Comparison of ENCODE assay signal across 32 cellular contexts in genomic region chr10:88804083-88804812, GRCh38. TPM values are rescaled to one million over a fixed set of nuclear protein-coding genes. Genes with fewer than 3 reads are reported as not detected.
"Had no signal": no experiment of that assay in that cellular context is flagged by ENCODE, and none has a peak within 500 bp of the region (broad histone marks: within the 10 kb centered on the region; RNA-seq: fewer than 3 reads in every experiment).

No MANE protein-coding gene starts in this region.

- H3K9me3 ChIP-seq: body of pancreas, pancreas, stomach, transverse colon, uterus had no signal

- H3K27ac Mint-ChIP-seq: activated CD8-positive, alpha-beta T cell treated with anti-CD3 and anti-CD28 coated beads, Interleukin-2, amount 10 ng/mL, durations not matched to agents 7 days and 5 days; activated naive CD4-positive, alpha-beta T cell treated with anti-CD3 and anti-CD28 coated beads, Interleukin-2, amount 50 U/mL, for 24 hours; activated T-helper 1 cell treated with anti-CD3 and anti-CD28 coated beads, Interleukin-12 subunit alpha, Interleukin-12 subunit beta, Interleukin-2, Interleukin-4 antibody, amounts not matched to agents 30 ng/mL and 10 ng/mL and 1 ng/mL, durations not matched to agents 14 hours and 24 hours and 36 hours; dendritic cell treated with granulocyte-macrophage colony-stimulating factor and Interleukin-4, amounts not matched to agents 40 ng/mL and 50 ng/mL, for 4 days; memory B cell; nephron; stimulated activated memory B cell treated with anti-CD40 and anti-IgM and Interleukin-4, amounts not matched to agents 10 μg/mL and 1 μg/mL and 100 μg/mL, for 72 hours; T-helper 17 cell had no signal

- H3K9me3 Mint-ChIP-seq: activated naive CD4-positive, alpha-beta T cell treated with anti-CD3 and anti-CD28 coated beads, Interleukin-2, amount 50 U/mL, for 24 hours; activated T-helper 1 cell treated with anti-CD3 and anti-CD28 coated beads, Interleukin-12 subunit alpha, Interleukin-12 subunit beta, Interleukin-2, Interleukin-4 antibody, amounts not matched to agents 30 ng/mL and 10 ng/mL and 1 ng/mL, durations not matched to agents 14 hours and 24 hours and 36 hours; dendritic cell treated with granulocyte-macrophage colony-stimulating factor and Interleukin-4, amounts not matched to agents 40 ng/mL and 50 ng/mL, for 4 days; memory B cell; nephron; stimulated activated memory B cell treated with anti-CD40 and anti-IgM and Interleukin-4, amounts not matched to agents 10 μg/mL and 1 μg/mL and 100 μg/mL, for 72 hours had no signal

- FAIRE-seq: frontal cortex, pancreas had no signal

- ATAC-seq: activated CD8-positive, alpha-beta T cell treated with anti-CD3 and anti-CD28 coated beads, Interleukin-2, amount 10 ng/mL, durations not matched to agents 7 days and 5 days; body of pancreas; left colon; pancreas; right cardiac atrium; stimulated activated memory B cell treated with anti-CD40 and anti-IgM and Interleukin-4, amounts not matched to agents 10 μg/mL and 1 μg/mL and 100 μg/mL, for 72 hours; T-helper 17 cell had no signal

- H3K27me3 Mint-ChIP-seq: activated naive CD4-positive, alpha-beta T cell treated with anti-CD3 and anti-CD28 coated beads, Interleukin-2, amount 50 U/mL, for 24 hours; memory B cell; stimulated activated memory B cell treated with anti-CD40 and anti-IgM and Interleukin-4, amounts not matched to agents 10 μg/mL and 1 μg/mL and 100 μg/mL, for 72 hours; T-helper 17 cell had no signal

- H3K27ac ChIP-seq: body of pancreas, hepatocyte, pancreas, stomach, transverse colon, uterus, VCaP had no signal

- DNase-seq: activated CD4-positive, alpha-beta T cell treated with anti-CD3 and anti-CD28 coated beads, Interleukin-2, amount 50 U/mL, for 1 hour; activated CD4-positive, CD25-positive, alpha-beta regulatory T cell treated with anti-CD3 and anti-CD28 coated beads, Interleukin-2, amount 50 U/mL, for 72 hours; activated CD8-positive, alpha-beta T cell treated with anti-CD3 and anti-CD28 coated beads, Interleukin-2, amount 10 ng/mL, durations not matched to agents 7 days and 5 days; activated gamma-delta T cell; anterior cingulate cortex; body of pancreas; effector CD4-positive, alpha-beta T cell; glutamatergic neuron; islet precursor cell; left colon; pancreas; right cardiac atrium; stimulated activated CD4-positive, alpha-beta T cell treated with anti-CD3 and anti-CD28 coated beads, Interleukin-2, amount 100 ng/mL, for 24 hours; stomach; T-helper 17 cell; transverse colon; uterus had no signal

- H3K4me1 Mint-ChIP-seq: memory B cell; nephron; stimulated activated memory B cell treated with anti-CD40 and anti-IgM and Interleukin-4, amounts not matched to agents 10 μg/mL and 1 μg/mL and 100 μg/mL, for 72 hours had no signal

- H3K4me3 Mint-ChIP-seq: activated CD8-positive, alpha-beta T cell treated with anti-CD3 and anti-CD28 coated beads, Interleukin-2, amount 10 ng/mL, durations not matched to agents 7 days and 5 days; activated naive CD4-positive, alpha-beta T cell treated with anti-CD3 and anti-CD28 coated beads, Interleukin-2, amount 50 U/mL, for 24 hours; activated T-helper 1 cell treated with anti-CD3 and anti-CD28 coated beads, Interleukin-12 subunit alpha, Interleukin-12 subunit beta, Interleukin-2, Interleukin-4 antibody, amounts not matched to agents 30 ng/mL and 10 ng/mL and 1 ng/mL, durations not matched to agents 14 hours and 24 hours and 36 hours; dendritic cell treated with granulocyte-macrophage colony-stimulating factor and Interleukin-4, amounts not matched to agents 40 ng/mL and 50 ng/mL, for 4 days; memory B cell; nephron; stimulated activated memory B cell treated with anti-CD40 and anti-IgM and Interleukin-4, amounts not matched to agents 10 μg/mL and 1 μg/mL and 100 μg/mL, for 72 hours; T-helper 17 cell had no signal

- H3K36me3 ChIP-seq: pancreas, stomach, transverse colon, uterus had no signal

- H2AFZ ChIP-seq: hepatocyte had no signal

- H3K4me1 ChIP-seq: body of pancreas, pancreas, stomach, uterus had no signal

- H3K79me2 ChIP-seq: hepatocyte had no signal

- H3K4me3 ChIP-seq: body of pancreas, hepatocyte, pancreas, stomach, transverse colon, uterus had no signal

- H3K4me2 ChIP-seq: hepatocyte had no signal

- H3K27me3 ChIP-seq: body of pancreas, hepatocyte, pancreas, stomach, transverse colon, uterus had no signal

- H3K36me3 Mint-ChIP-seq: activated naive CD4-positive, alpha-beta T cell treated with anti-CD3 and anti-CD28 coated beads, Interleukin-2, amount 50 U/mL, for 24 hours; memory B cell; stimulated activated memory B cell treated with anti-CD40 and anti-IgM and Interleukin-4, amounts not matched to agents 10 μg/mL and 1 μg/mL and 100 μg/mL, for 72 hours had no signal

RNA-seq across cellular contexts. Expression of gene LIPM, which starts 1.7 kb away (rescaled TPM):
- total RNA-seq: activated CD8-positive, alpha-beta T cell treated with anti-CD3 and anti-CD28 coated beads, Interleukin-2, amount 10 ng/mL, durations not matched to agents 7 days and 5 days; activated T-helper 1 cell treated with anti-CD3 and anti-CD28 coated beads, Interleukin-12 subunit alpha, Interleukin-12 subunit beta, Interleukin-2, Interleukin-4 antibody, amounts not matched to agents 30 ng/mL and 10 ng/mL and 1 ng/mL, durations not matched to agents 14 hours and 24 hours and 36 hours; body of pancreas; cardiac septum; frontal cortex; hepatocyte; left colon; mononuclear cell; myocyte; pancreas; pulmonary artery endothelial cell; right cardiac atrium; stomach; T-helper 17 cell; temporal lobe; transverse colon; uterus had no signal
- polyA plus RNA-seq: esophagus, hepatocyte, pancreas, right cardiac atrium, stomach had no signal

RNA-seq across cellular contexts. Expression of gene LIPN, which starts 44.4 kb away (rescaled TPM):
- total RNA-seq: activated CD8-positive, alpha-beta T cell treated with anti-CD3 and anti-CD28 coated beads, Interleukin-2, amount 10 ng/mL, durations not matched to agents 7 days and 5 days; activated T-helper 1 cell treated with anti-CD3 and anti-CD28 coated beads, Interleukin-12 subunit alpha, Interleukin-12 subunit beta, Interleukin-2, Interleukin-4 antibody, amounts not matched to agents 30 ng/mL and 10 ng/mL and 1 ng/mL, durations not matched to agents 14 hours and 24 hours and 36 hours; body of pancreas; cardiac septum; frontal cortex; left colon; myocyte; pancreas; pulmonary artery endothelial cell; uterus had no signal
- polyA plus RNA-seq: hepatocyte, pancreas, right cardiac atrium, stomach had no signal

RNA-seq across cellular contexts. Expression of gene ANKRD22, which starts 47.4 kb away (rescaled TPM):
- total RNA-seq: pulmonary artery endothelial cell, T-helper 17 cell, temporal lobe had no signal
- polyA plus RNA-seq: right cardiac atrium had no signal
